ENCODE assay signal across 19 cellular contexts in the genomic region with DNA sequence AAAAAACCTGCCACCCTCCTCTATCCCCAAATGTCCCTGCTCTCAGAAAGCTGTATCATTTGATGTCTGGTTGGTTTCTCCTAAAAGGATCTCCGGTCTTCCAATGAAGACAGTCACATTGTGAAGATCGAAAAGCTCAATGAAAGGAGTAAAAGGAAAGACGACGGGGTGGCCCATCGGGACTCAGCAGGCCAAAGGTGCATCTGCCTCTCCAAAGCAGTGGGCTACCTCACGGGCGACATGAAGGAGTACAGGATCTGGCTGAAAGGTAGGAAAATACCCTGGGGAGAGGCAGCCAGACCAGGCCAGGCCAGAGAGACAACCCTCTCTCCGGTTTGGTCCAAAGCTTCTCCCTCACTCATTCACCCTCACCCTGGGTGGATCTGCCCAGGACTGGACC. TPM values are rescaled to one million over a fixed set of nuclear protein-coding genes. Genes with fewer than 3 reads are reported as not detected.
"Had no signal": no experiment of that assay in that cellular context is flagged by ENCODE, and none has a peak within 500 bp of the region (broad histone marks: within the 10 kb centered on the region; RNA-seq: fewer than 3 reads in every experiment).

No MANE protein-coding gene starts in this region.

- H3K9me3 Mint-ChIP-seq: activated naive CD8-positive, alpha-beta T cell treated with anti-CD3 and anti-CD28 coated beads, Interleukin-2, amount 10 ng/mL, durations not matched to agents 7 days and 5 days; central memory CD8-positive, alpha-beta T cell; naive thymus-derived CD8-positive, alpha-beta T cell; stimulated activated memory B cell treated with anti-CD40 and anti-IgM and Interleukin-4, amounts not matched to agents 10 μg/mL and 1 μg/mL and 100 μg/mL, for 72 hours had no signal

- H3K36me3 Mint-ChIP-seq: activated naive CD8-positive, alpha-beta T cell treated with anti-CD3 and anti-CD28 coated beads, Interleukin-2, amount 10 ng/mL, durations not matched to agents 7 days and 5 days; brain; naive thymus-derived CD8-positive, alpha-beta T cell; stimulated activated memory B cell treated with anti-CD40 and anti-IgM and Interleukin-4, amounts not matched to agents 10 μg/mL and 1 μg/mL and 100 μg/mL, for 72 hours had no signal

- H3K27ac Mint-ChIP-seq: activated naive CD8-positive, alpha-beta T cell treated with anti-CD3 and anti-CD28 coated beads, Interleukin-2, amount 10 ng/mL, durations not matched to agents 7 days and 5 days; naive thymus-derived CD8-positive, alpha-beta T cell; stimulated activated memory B cell treated with anti-CD40 and anti-IgM and Interleukin-4, amounts not matched to agents 10 μg/mL and 1 μg/mL and 100 μg/mL, for 72 hours; T-helper 17 cell had no signal

- H3K9me3 ChIP-seq: colonic mucosa, heart right ventricle, spleen, tibial nerve had no signal

- H3K4me1 Mint-ChIP-seq: central memory CD8-positive, alpha-beta T cell; stimulated activated memory B cell treated with anti-CD40 and anti-IgM and Interleukin-4, amounts not matched to agents 10 μg/mL and 1 μg/mL and 100 μg/mL, for 72 hours had no signal

- H3K27me3 Mint-ChIP-seq: brain had no signal

- H3K4me3 Mint-ChIP-seq: activated naive CD8-positive, alpha-beta T cell treated with anti-CD3 and anti-CD28 coated beads, Interleukin-2, amount 10 ng/mL, durations not matched to agents 7 days and 5 days; brain; central memory CD8-positive, alpha-beta T cell; naive thymus-derived CD8-positive, alpha-beta T cell; stimulated activated memory B cell treated with anti-CD40 and anti-IgM and Interleukin-4, amounts not matched to agents 10 μg/mL and 1 μg/mL and 100 μg/mL, for 72 hours; T-helper 17 cell had no signal

- H3K4me1 ChIP-seq: colonic mucosa had no signal

- DNase-seq: activated CD4-positive, alpha-beta T cell treated with anti-CD3 and anti-CD28 coated beads for 1 hour; activated CD4-positive, alpha-beta T cell treated with anti-CD3 and anti-CD28 coated beads, Interleukin-2, amount 50 U/mL, for 4 hours; activated naive CD8-positive, alpha-beta T cell treated with anti-CD3 and anti-CD28 coated beads, Interleukin-2, amount 10 ng/mL, durations not matched to agents 7 days and 5 days; activated T-cell treated with anti-CD3 and anti-CD28 coated beads for 4 hours; colonic mucosa; heart right ventricle; left ventricle myocardium superior; naive thymus-derived CD8-positive, alpha-beta T cell; retina; spleen; stimulated activated CD4-positive, alpha-beta T cell treated with anti-CD3 and anti-CD28 coated beads, Interleukin-4, amount 100 ng/mL, for 4 hours; T-helper 17 cell had no signal

- H3K27ac ChIP-seq: colonic mucosa, heart right ventricle, spleen, VCaP had no signal

- H3K4me3 ChIP-seq: colonic mucosa, heart right ventricle, spleen, tibial nerve had no signal

- ATAC-seq: esophagus mucosa; naive thymus-derived CD8-positive, alpha-beta T cell; stimulated activated memory B cell treated with anti-CD40 and anti-IgM and Interleukin-4, amounts not matched to agents 10 μg/mL and 1 μg/mL and 100 μg/mL, for 72 hours; T-helper 17 cell had no signal

- H3K27me3 ChIP-seq: colonic mucosa, tibial nerve had no signal

- H3K36me3 ChIP-seq: colonic mucosa, heart right ventricle, spleen, tibial nerve had no signal

RNA-seq across cellular contexts. Expression of a gene that starts 10.3 kb away (rescaled TPM):
- total RNA-seq: colonic mucosa; esophagus mucosa; left ventricle myocardium superior; mucosa of gallbladder; naive thymus-derived CD8-positive, alpha-beta T cell had no signal
